Comparison of ENCODE assay signal across 1 cellular context in the genomic region with DNA sequence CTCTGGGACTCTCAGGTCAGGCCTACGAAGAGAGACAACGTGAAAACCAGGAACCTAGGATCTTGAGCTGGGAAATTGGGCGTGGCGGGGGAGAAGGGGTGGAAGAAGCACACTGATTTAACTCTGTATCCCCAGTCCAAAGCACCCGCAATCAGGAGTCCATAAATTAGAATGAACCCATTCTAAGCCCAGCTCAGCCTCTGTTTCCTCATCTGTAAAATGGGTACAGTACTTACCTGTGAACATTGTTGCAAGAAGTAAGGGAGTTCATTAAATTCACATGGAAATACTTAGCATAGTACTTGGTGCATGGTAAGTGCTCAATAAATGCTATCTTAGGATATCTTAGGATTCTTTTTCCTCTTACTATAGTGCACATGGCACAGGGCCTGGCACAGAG.
TF ChIP-seq lines count a peak whose summit lies in the region.

No MANE protein-coding gene starts in this region.

TF ChIP-seq in GM23338, 12 proteins besides CTCF, POLR2A, EP300 and RAD21 (continued from another document):
- TF ChIP-seq ETS1 (IDR thresholded peaks at IDR 0.05) (no peak), POLR2AphosphoS5 (IDR thresholded peaks at IDR 0.05; ENCODE audit: low read depth) (no peak), NANOG (IDR thresholded peaks at IDR 0.05; ENCODE audit: borderline replicate concordance) (no peak), CREB1 (CRISPR knock-in tag; IDR thresholded peaks at IDR 0.05; ENCODE audit: low read depth) (no peak), STAT1 (IDR thresholded peaks at IDR 0.05; ENCODE audit: unreplicated experiment) (no peak), ZNF462 (CRISPR knock-in tag; IDR thresholded peaks at IDR 0.05) (no peak), EZH2 (IDR thresholded peaks at IDR 0.05; ENCODE audit: low read depth, unreplicated experiment) (no peak)
- TF ChIP-seq, protein P1, sequence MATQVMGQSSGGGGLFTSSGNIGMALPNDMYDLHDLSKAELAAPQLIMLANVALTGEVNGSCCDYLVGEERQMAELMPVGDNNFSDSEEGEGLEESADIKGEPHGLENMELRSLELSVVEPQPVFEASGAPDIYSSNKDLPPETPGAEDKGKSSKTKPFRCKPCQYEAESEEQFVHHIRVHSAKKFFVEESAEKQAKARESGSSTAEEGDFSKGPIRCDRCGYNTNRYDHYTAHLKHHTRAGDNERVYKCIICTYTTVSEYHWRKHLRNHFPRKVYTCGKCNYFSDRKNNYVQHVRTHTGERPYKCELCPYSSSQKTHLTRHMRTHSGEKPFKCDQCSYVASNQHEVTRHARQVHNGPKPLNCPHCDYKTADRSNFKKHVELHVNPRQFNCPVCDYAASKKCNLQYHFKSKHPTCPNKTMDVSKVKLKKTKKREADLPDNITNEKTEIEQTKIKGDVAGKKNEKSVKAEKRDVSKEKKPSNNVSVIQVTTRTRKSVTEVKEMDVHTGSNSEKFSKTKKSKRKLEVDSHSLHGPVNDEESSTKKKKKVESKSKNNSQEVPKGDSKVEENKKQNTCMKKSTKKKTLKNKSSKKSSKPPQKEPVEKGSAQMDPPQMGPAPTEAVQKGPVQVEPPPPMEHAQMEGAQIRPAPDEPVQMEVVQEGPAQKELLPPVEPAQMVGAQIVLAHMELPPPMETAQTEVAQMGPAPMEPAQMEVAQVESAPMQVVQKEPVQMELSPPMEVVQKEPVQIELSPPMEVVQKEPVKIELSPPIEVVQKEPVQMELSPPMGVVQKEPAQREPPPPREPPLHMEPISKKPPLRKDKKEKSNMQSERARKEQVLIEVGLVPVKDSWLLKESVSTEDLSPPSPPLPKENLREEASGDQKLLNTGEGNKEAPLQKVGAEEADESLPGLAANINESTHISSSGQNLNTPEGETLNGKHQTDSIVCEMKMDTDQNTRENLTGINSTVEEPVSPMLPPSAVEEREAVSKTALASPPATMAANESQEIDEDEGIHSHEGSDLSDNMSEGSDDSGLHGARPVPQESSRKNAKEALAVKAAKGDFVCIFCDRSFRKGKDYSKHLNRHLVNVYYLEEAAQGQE (IDR thresholded peaks at IDR 0.05; ENCODE audit: unreplicated experiment): no peak
TF ChIP-seq in GM23338: peak in this region for 0.
